ENCODE assay signal across 27 cellular contexts in genomic region chr11:40132881-40133280, GRCh38.
"Had no signal": no experiment of that assay in that cellular context is flagged by ENCODE, and none has a peak within 500 bp of the region (broad histone marks: within the 10 kb centered on the region; RNA-seq: fewer than 3 reads in every experiment).

No MANE protein-coding gene starts in this region.

- H3K36me3 Mint-ChIP-seq: naive thymus-derived CD8-positive, alpha-beta T cell; natural killer cell treated with Interleukin-12 subunit alpha and Interleukin-12 subunit beta and Interleukin-15 and Interleukin-18, amount 100 ng/mL, for 72 hours; stimulated activated effector memory CD8-positive, alpha-beta T cell treated with anti-CD3 and anti-CD28 coated beads, Interleukin-12 subunit alpha, Interleukin-12 subunit beta, amount 100 ng/mL, for 72 hours; stimulated activated naive B cell treated with anti-CD40 and anti-IgM and Interleukin-4, amounts not matched to agents 10 μg/mL and 1 μg/mL and 100 μg/mL, for 72 hours had no signal

- H3K27me3 ChIP-seq: neutrophil, right lobe of liver, sigmoid colon, stomach, thyroid gland, tibial nerve, upper lobe of left lung had no signal

- H3K4me3 Mint-ChIP-seq: naive thymus-derived CD8-positive, alpha-beta T cell; natural killer cell treated with Interleukin-12 subunit alpha and Interleukin-12 subunit beta and Interleukin-15 and Interleukin-18, amount 100 ng/mL, for 72 hours; nephron progenitor cell; neural crest cell; stimulated activated effector memory CD8-positive, alpha-beta T cell treated with anti-CD3 and anti-CD28 coated beads, Interleukin-12 subunit alpha, Interleukin-12 subunit beta, amount 100 ng/mL, for 72 hours; stimulated activated naive B cell treated with anti-CD40 and anti-IgM and Interleukin-4, amounts not matched to agents 10 μg/mL and 1 μg/mL and 100 μg/mL, for 72 hours; stimulated activated naive CD8-positive, alpha-beta T cell treated with anti-CD3 and anti-CD28 coated beads, Interleukin-15, Interleukin-2, amounts not matched to agents 100 ng/mL and 50 ng/mL, for 24 hours had no signal

- H3K9me3 Mint-ChIP-seq: nephron progenitor cell; neural crest cell; stimulated activated naive CD8-positive, alpha-beta T cell treated with anti-CD3 and anti-CD28 coated beads, Interleukin-15, Interleukin-2, amounts not matched to agents 100 ng/mL and 50 ng/mL, for 24 hours had no signal

- FAIRE-seq: pancreas, small intestine, urothelium cell line had no signal

- H3K4me1 Mint-ChIP-seq: naive thymus-derived CD8-positive, alpha-beta T cell; stimulated activated effector memory CD8-positive, alpha-beta T cell treated with anti-CD3 and anti-CD28 coated beads, Interleukin-12 subunit alpha, Interleukin-12 subunit beta, amount 100 ng/mL, for 72 hours; stimulated activated naive B cell treated with anti-CD40 and anti-IgM and Interleukin-4, amounts not matched to agents 10 μg/mL and 1 μg/mL and 100 μg/mL, for 72 hours had no signal

- H3K36me3 ChIP-seq: neutrophil, pancreas, prostate gland, right lobe of liver, sigmoid colon, stomach, thoracic aorta, thyroid gland, tibial nerve, upper lobe of left lung had no signal

- H3K27ac ChIP-seq: neutrophil, pancreas, prostate gland, right lobe of liver, sigmoid colon, stomach, thoracic aorta, thyroid gland, tibial nerve, upper lobe of left lung had no signal

- H3K9me3 ChIP-seq: neutrophil, pancreas, prostate gland, right lobe of liver, sigmoid colon, stomach, thoracic aorta, thyroid gland, tibial nerve, upper lobe of left lung had no signal

- H3K27ac Mint-ChIP-seq: naive thymus-derived CD8-positive, alpha-beta T cell; natural killer cell treated with Interleukin-12 subunit alpha and Interleukin-12 subunit beta and Interleukin-15 and Interleukin-18, amount 100 ng/mL, for 72 hours; nephron progenitor cell; stimulated activated effector memory CD8-positive, alpha-beta T cell treated with anti-CD3 and anti-CD28 coated beads, Interleukin-12 subunit alpha, Interleukin-12 subunit beta, amount 100 ng/mL, for 72 hours; stimulated activated naive B cell treated with anti-CD40 and anti-IgM and Interleukin-4, amounts not matched to agents 10 μg/mL and 1 μg/mL and 100 μg/mL, for 72 hours; stimulated activated naive CD8-positive, alpha-beta T cell treated with anti-CD3 and anti-CD28 coated beads, Interleukin-15, Interleukin-2, amounts not matched to agents 100 ng/mL and 50 ng/mL, for 24 hours had no signal

- H3K4me3 ChIP-seq: pancreas, prostate gland, right lobe of liver, sigmoid colon, stomach, thoracic aorta, thyroid gland, tibial nerve, upper lobe of left lung had no signal

- H3K4me1 ChIP-seq: pancreas, prostate gland, right lobe of liver, sigmoid colon, stomach, thyroid gland, upper lobe of left lung had no signal

- DNase-seq: naive thymus-derived CD8-positive, alpha-beta T cell; nephron progenitor cell; nucleus accumbens; pancreas; right cardiac atrium; right lobe of liver; sigmoid colon; small intestine; stimulated activated CD4-positive, alpha-beta T cell treated with anti-CD3 and anti-CD28 coated beads, Interleukin-15, amount 100 ng/mL, for 24 hours; stimulated activated CD4-positive, alpha-beta T cell treated with anti-CD3 and anti-CD28 coated beads, Interleukin-2, amount 100 ng/mL, for 24 hours; stimulated activated CD4-positive, alpha-beta T cell treated with anti-CD3 and anti-CD28 coated beads, Interleukin-2, amount 100 ng/mL, for 48 hours; stimulated activated CD4-positive, alpha-beta T cell treated with anti-CD3 and anti-CD28 coated beads, Interleukin-4, amount 100 ng/mL, for 24 hours; stimulated activated naive B cell treated with anti-CD40 and anti-IgM and Interleukin-4, amounts not matched to agents 10 μg/mL and 1 μg/mL and 100 μg/mL, for 72 hours; stimulated activated naive CD4-positive, alpha-beta T cell treated with Interleukin-2 at 50 U/mL for 16 hours; stomach; thyroid gland; trophoblast cell; upper lobe of left lung had no signal

- H3K27me3 Mint-ChIP-seq: naive thymus-derived CD8-positive, alpha-beta T cell; natural killer cell treated with Interleukin-12 subunit alpha and Interleukin-12 subunit beta and Interleukin-15 and Interleukin-18, amount 100 ng/mL, for 72 hours; stimulated activated naive B cell treated with anti-CD40 and anti-IgM and Interleukin-4, amounts not matched to agents 10 μg/mL and 1 μg/mL and 100 μg/mL, for 72 hours; stimulated activated naive CD8-positive, alpha-beta T cell treated with anti-CD3 and anti-CD28 coated beads, Interleukin-15, Interleukin-2, amounts not matched to agents 100 ng/mL and 50 ng/mL, for 24 hours had no signal
